8 cellular contexts compared by ENCODE assay signal in the genomic region with DNA sequence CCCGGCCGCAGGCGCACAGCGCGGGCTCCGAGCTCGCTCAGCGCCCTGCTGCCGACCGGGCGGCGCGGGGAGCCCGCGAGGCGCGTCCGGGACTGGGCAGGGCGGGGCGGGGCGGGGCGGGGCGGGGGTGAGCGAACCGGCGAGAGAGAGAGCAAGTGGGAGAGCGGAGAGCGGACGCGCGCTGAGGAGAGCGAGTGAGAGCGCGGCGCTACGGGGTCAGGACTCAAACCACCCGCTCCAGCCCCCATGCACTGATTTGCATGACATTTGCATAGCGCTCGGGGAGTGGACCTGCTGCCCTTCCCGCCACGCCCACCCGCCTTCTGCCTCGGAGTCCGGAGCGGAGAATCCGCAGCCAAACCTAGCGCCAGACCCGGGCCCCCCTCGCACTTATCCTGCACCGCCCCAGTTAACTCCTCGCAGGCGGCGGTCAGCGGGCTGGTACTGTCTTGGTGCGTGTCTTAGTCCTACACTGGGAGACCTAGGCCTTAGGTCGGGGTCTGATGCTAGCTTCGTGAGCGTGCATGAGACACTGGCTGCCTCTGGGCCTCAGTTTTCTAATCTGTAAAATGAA. TPM values are rescaled to one million over a fixed set of nuclear protein-coding genes. Genes with fewer than 3 reads are reported as not detected.
DNase-seq lines count a peak whose midpoint lies in the region; ATAC-seq and TF ChIP-seq lines count a peak whose summit lies in the region.

A gene with protein sequence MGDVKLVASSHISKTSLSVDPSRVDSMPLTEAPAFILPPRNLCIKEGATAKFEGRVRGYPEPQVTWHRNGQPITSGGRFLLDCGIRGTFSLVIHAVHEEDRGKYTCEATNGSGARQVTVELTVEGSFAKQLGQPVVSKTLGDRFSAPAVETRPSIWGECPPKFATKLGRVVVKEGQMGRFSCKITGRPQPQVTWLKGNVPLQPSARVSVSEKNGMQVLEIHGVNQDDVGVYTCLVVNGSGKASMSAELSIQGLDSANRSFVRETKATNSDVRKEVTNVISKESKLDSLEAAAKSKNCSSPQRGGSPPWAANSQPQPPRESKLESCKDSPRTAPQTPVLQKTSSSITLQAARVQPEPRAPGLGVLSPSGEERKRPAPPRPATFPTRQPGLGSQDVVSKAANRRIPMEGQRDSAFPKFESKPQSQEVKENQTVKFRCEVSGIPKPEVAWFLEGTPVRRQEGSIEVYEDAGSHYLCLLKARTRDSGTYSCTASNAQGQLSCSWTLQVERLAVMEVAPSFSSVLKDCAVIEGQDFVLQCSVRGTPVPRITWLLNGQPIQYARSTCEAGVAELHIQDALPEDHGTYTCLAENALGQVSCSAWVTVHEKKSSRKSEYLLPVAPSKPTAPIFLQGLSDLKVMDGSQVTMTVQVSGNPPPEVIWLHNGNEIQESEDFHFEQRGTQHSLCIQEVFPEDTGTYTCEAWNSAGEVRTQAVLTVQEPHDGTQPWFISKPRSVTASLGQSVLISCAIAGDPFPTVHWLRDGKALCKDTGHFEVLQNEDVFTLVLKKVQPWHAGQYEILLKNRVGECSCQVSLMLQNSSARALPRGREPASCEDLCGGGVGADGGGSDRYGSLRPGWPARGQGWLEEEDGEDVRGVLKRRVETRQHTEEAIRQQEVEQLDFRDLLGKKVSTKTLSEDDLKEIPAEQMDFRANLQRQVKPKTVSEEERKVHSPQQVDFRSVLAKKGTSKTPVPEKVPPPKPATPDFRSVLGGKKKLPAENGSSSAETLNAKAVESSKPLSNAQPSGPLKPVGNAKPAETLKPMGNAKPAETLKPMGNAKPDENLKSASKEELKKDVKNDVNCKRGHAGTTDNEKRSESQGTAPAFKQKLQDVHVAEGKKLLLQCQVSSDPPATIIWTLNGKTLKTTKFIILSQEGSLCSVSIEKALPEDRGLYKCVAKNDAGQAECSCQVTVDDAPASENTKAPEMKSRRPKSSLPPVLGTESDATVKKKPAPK (N-terminal part only) (minus strand): TSS at position 75 of the 574 bp plus-strand sequence. CDS start 90,491 bp downstream, outside the sequence.

- no peaks in the 10 kb centered on the region for H3K36me3 Mint-ChIP-seq in endodermal cell (ENCODE audit: low read depth)

- H3K27me3 Mint-ChIP-seq in endodermal cell (ENCODE audit: insufficient read depth): peaks cover 41% of the 10 kb centered on the region

- TF ChIP-seq CTCF in endodermal cell (conservative IDR thresholded peaks at IDR 0.05): no peak

- H3K27ac ChIP-seq in endodermal cell (ENCODE audit: low read depth, low read length): no peak within 1 kb of the TSS

- H3K4me1 Mint-ChIP-seq in endodermal cell: no peaks in the 10 kb centered on the region

- H3K9me3 ChIP-seq in endodermal cell (ENCODE audit: control insufficient read depth, low read length): no peaks in the 10 kb centered on the region

- H3K4me1 ChIP-seq in endodermal cell (ENCODE audit: control insufficient read depth, insufficient read depth, low read length): peaks cover 3% of the 10 kb centered on the region

- H3K36me3 ChIP-seq in endodermal cell (ENCODE audit: control insufficient read depth, insufficient read depth, low read length): no peaks in the 10 kb centered on the region

- WGBS in endodermal cell (ENCODE audit: insufficient coverage in 1 of 2, insufficient read length in 1 of 2), 2 experiments: 1 to 5% methylated on average over 4 to 58 of the region's 58 CpGs

- H3K9ac ChIP-seq in endodermal cell (ENCODE audit: extremely low read depth, low read length, poor library complexity, severe bottlenecking): peak within 1 kb of the TSS; percentile 3

- H3K27ac Mint-ChIP-seq in endodermal cell: no peak within 1 kb of the TSS

- DNase-seq in DMS53 treated with DMSO at 0.1 percent for 48 hours (lab: John Stamatoyannopoulos, UW; ENCODE audit: unreplicated experiment): peak; percentile 58
- peak; percentile 52 for DNase-seq in NCI-H128 (lab: John Stamatoyannopoulos, UW; ENCODE audit: unreplicated experiment)
- DNase-seq in T-helper 22 cell (ENCODE audit: low read depth): peak; percentile 9
- peak; percentile 98 for DNase-seq in endodermal cell
- peak; percentile 68 to 76 for DNase-seq in lung microvascular endothelial cell (ENCODE audit: low read depth in 2 of 2)
- peak; percentile 7 for DNase-seq in stimulated activated CD8-positive, alpha-beta memory T cell treated with anti-CD3 and anti-CD28 coated beads, Interleukin-7, amount 100 ng/mL, for 24 hours (ENCODE audit: low read depth)
- DNase-seq in effector CD8-positive, alpha-beta T cell (lab: John Stamatoyannopoulos, UW): no peak

- peak; percentile 66 for ATAC-seq in GM21825 (IDR thresholded peaks at IDR 0.05; ENCODE audit: unreplicated experiment)

- peaks cover 3% of the 10 kb centered on the region for H3K9me3 Mint-ChIP-seq in endodermal cell

- peaks cover 30% of the 10 kb centered on the region for H3K27me3 ChIP-seq in endodermal cell (ENCODE audit: control insufficient read depth, insufficient read depth, low read length, poor library complexity, severe bottlenecking)

- H3K4me3 Mint-ChIP-seq in endodermal cell: peak within 1 kb of the TSS; percentile 67

- H3K4me3 ChIP-seq in endodermal cell (ENCODE audit: low read length): peak within 1 kb of the TSS; percentile 80

RNA-seq across cellular contexts. Expression of the gene that starts here (rescaled TPM):
- total RNA-seq in endodermal cell (1 to 10 TPM; 4.7 to 6.6 TPM), lung microvascular endothelial cell (2.8 and 21.6 TPM in 2 replicates)
- polyA plus RNA-seq in endodermal cell (2013, experiment 1 of 2): 9.0 TPM
- 9.1 TPM for polyA plus RNA-seq in endodermal cell (2013, experiment 2 of 2)
